1 cellular context compared by ENCODE assay signal in the genomic region with DNA sequence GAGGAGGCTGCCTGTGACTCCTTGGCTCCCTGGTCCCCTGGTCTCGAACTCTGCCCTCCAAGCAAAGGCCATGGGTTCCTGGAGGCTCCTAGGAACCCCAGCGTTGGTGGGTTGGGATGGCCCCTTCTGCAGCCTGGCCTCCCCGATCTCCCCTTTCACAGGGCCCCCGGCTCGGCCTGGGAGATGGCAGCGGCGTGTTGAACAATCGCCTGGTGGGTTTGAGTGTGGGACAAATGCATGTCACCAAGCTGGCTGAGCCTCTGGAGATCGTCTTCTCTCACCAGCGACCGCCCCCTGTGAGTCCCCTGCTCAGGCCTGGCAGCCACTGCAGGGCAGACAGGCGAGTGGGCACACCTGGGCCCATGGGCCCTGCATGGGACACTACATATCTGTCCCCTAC.
TF ChIP-seq lines count a peak whose summit lies in the region.

No MANE protein-coding gene starts in this region.

TF ChIP-seq in H1, 55 proteins besides CTCF, POLR2A, EP300 and RAD21:
- TF ChIP-seq, protein P1, sequence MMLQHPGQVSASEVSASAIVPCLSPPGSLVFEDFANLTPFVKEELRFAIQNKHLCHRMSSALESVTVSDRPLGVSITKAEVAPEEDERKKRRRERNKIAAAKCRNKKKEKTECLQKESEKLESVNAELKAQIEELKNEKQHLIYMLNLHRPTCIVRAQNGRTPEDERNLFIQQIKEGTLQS (IDR thresholded peaks at IDR 0.05; ENCODE audit: insufficient read depth, low read depth, low read length): no peak
- no peak for TF ChIP-seq BRCA1 (IDR thresholded peaks at IDR 0.05; ENCODE audit: low read depth, low read length)
- TF ChIP-seq MAFK (IDR thresholded peaks at IDR 0.05; ENCODE audit: low read depth, low read length): no peak
- TF ChIP-seq TAF7 (optimal IDR thresholded peaks at IDR 0.05; ENCODE audit: borderline replicate concordance, low read depth, low read length): no peak
- TF ChIP-seq, protein P2, sequence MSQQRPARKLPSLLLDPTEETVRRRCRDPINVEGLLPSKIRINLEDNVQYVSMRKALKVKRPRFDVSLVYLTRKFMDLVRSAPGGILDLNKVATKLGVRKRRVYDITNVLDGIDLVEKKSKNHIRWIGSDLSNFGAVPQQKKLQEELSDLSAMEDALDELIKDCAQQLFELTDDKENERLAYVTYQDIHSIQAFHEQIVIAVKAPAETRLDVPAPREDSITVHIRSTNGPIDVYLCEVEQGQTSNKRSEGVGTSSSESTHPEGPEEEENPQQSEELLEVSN (IDR thresholded peaks at IDR 0.05): no peak
- TF ChIP-seq BCL11A (IDR thresholded peaks at IDR 0.05; ENCODE audit: low read depth in 2 of 2, low read length in 2 of 2): no peak
- no peak for TF ChIP-seq SIX5 (IDR thresholded peaks at IDR 0.05; ENCODE audit: low read depth, low read length)
- TF ChIP-seq SP4 (IDR thresholded peaks at IDR 0.05; ENCODE audit: low read length): no peak
- TF ChIP-seq NANOG (IDR thresholded peaks at IDR 0.05; ENCODE audit: insufficient read depth, low read depth, low read length, poor library complexity, severe bottlenecking): no peak
